In genomic region chr13:33678906-33679657, GRCh38 we compare ENCODE assay signal across 8 cellular contexts.
DNase-seq lines count a peak whose midpoint lies in the region; ATAC-seq and TF ChIP-seq lines count a peak whose summit lies in the region.

No MANE protein-coding gene starts in this region.

- TF ChIP-seq POLR2A in prostate gland (IDR thresholded peaks at IDR 0.05): no peak

- no peaks in the 10 kb centered on the region for H3K9me3 Mint-ChIP-seq in activated T-cell treated with anti-CD3 and anti-CD28 coated beads, Interleukin-2, amount 50 U/mL, for 72 hours

- peaks cover 12% of the 10 kb centered on the region for H3K27me3 Mint-ChIP-seq in activated T-cell treated with anti-CD3 and anti-CD28 coated beads, Interleukin-2, amount 50 U/mL, for 72 hours (ENCODE audit: low read depth)

- no peaks in the 10 kb centered on the region for H3K27me3 ChIP-seq in heart right ventricle
- no peaks in the 10 kb centered on the region for H3K27me3 ChIP-seq in smooth muscle cell (ENCODE audit: low read depth)
- no peaks in the 10 kb centered on the region for H3K27me3 ChIP-seq in prostate gland (replicated peaks; ENCODE audit: insufficient read depth)

- H3K4me3 ChIP-seq in heart right ventricle: peak overlapping the region in 5 of 10 donors; percentile 1 to 22 (median 10)
- H3K4me3 ChIP-seq in smooth muscle cell: peak overlapping the region; percentile 2
- H3K4me3 ChIP-seq in prostate gland: no peak overlapping the region

- peaks cover 0 to 41% (median 30%) of the 10 kb centered on the region in 9 donors for H3K4me1 ChIP-seq in heart right ventricle
- no peaks in the 10 kb centered on the region for H3K4me1 ChIP-seq in smooth muscle cell (ENCODE audit: low read depth)
- no peaks in the 10 kb centered on the region for H3K4me1 ChIP-seq in prostate gland (replicated peaks)

- TF ChIP-seq CTCF in heart right ventricle (IDR thresholded peaks at IDR 0.05) (no peak), smooth muscle cell (IDR thresholded peaks at IDR 0.05; ENCODE audit: borderline replicate concordance, insufficient read depth, poor library complexity, severe bottlenecking) (no peak), prostate gland (IDR thresholded peaks at IDR 0.05) (no peak)

- no peaks in the 10 kb centered on the region for H3K79me2 ChIP-seq in smooth muscle cell (ENCODE audit: low read depth)

- DNase-seq in NOMO-1 (lab: John Stamatoyannopoulos, UW; ENCODE audit: unreplicated experiment in 2 of 2): peak; percentile 45 to 86
- peak; percentile 85 to 86 for DNase-seq in activated T-cell treated with anti-CD3 and anti-CD28 coated beads, Interleukin-2, amount 50 U/mL, for 72 hours
- peak; percentile 36 to 75 for DNase-seq in heart right ventricle
- DNase-seq in smooth muscle cell (lab: John Stamatoyannopoulos, UW; ENCODE audit: unreplicated experiment): no peak
- DNase-seq in prostate gland (ENCODE audit: low spot score): no peak
- DNase-seq in NCI-H446 treated with DMSO at 0.1 percent for 48 hours (lab: John Stamatoyannopoulos, UW): no peak

- ATAC-seq in GM18499 (IDR thresholded peaks at IDR 0.05; ENCODE audit: insufficient read depth, unreplicated experiment): peak; percentile 96
- ATAC-seq in HG02623 (IDR thresholded peaks at IDR 0.05; ENCODE audit: unreplicated experiment): peak; percentile 92
- ATAC-seq in activated T-cell treated with anti-CD3 and anti-CD28 coated beads, Interleukin-2, amount 50 U/mL, for 72 hours (replicated peaks in 1 of 2): peak; percentile 93 to 95
- ATAC-seq in heart right ventricle: peak; percentile 53 to 81 (median 72)

- WGBS in heart right ventricle, 2 donors: 50 to 61% methylated on average over 11 of the region's 11 CpGs
- WGBS in smooth muscle cell (ENCODE audit: low lambda C conversion rate): 66% methylated on average over 11 of the region's 11 CpGs
- WGBS in prostate gland: 70% methylated on average over 11 of the region's 11 CpGs

- H3K27ac Mint-ChIP-seq in activated T-cell treated with anti-CD3 and anti-CD28 coated beads, Interleukin-2, amount 50 U/mL, for 72 hours: peak overlapping the region; percentile 97

- peak overlapping the region; percentile 69 to 82 for H3K4me3 Mint-ChIP-seq in activated T-cell treated with anti-CD3 and anti-CD28 coated beads, Interleukin-2, amount 50 U/mL, for 72 hours

- intact Hi-C loops in heart right ventricle (cut with DNase I) (loop anchor here in 4 of 10 donors (2.0 to 5.0 kb wide), 4 partner anchors 36 to 67 kb away; no protein-coding TSS in a partner anchor), prostate gland (cut with DNase I) (no loop called here)

- H4K20me1 ChIP-seq in smooth muscle cell (ENCODE audit: low read depth): no peaks in the 10 kb centered on the region

- no peak overlapping the region for H3K9ac ChIP-seq in smooth muscle cell (ENCODE audit: low read depth)

- H3K36me3 Mint-ChIP-seq in activated T-cell treated with anti-CD3 and anti-CD28 coated beads, Interleukin-2, amount 50 U/mL, for 72 hours (ENCODE audit: insufficient read depth in 2 of 2): peaks cover 2 to 5% of the 10 kb centered on the region in 2 donors

- H2AFZ ChIP-seq in smooth muscle cell (ENCODE audit: low read depth): peak overlapping the region; percentile 54

- no peak overlapping the region for H3K4me2 ChIP-seq in smooth muscle cell

- peak overlapping the region in 9 of 10 donors; percentile 34 to 73 (median 61) for H3K27ac ChIP-seq in heart right ventricle
- H3K27ac ChIP-seq in smooth muscle cell (ENCODE audit: low read depth): peak overlapping the region; percentile 22
- no peak overlapping the region for H3K27ac ChIP-seq in prostate gland

- H3K9me3 ChIP-seq in heart right ventricle (no peaks in the 10 kb centered on the region), smooth muscle cell (replicated peaks; ENCODE audit: low read depth) (no peaks in the 10 kb centered on the region), prostate gland (no peaks in the 10 kb centered on the region)

- H3K36me3 ChIP-seq in heart right ventricle: no peaks in the 10 kb centered on the region
- H3K36me3 ChIP-seq in smooth muscle cell (ENCODE audit: low read depth): no peaks in the 10 kb centered on the region
- no peaks in the 10 kb centered on the region for H3K36me3 ChIP-seq in prostate gland

- H3K4me1 Mint-ChIP-seq in activated T-cell treated with anti-CD3 and anti-CD28 coated beads, Interleukin-2, amount 50 U/mL, for 72 hours (ENCODE audit: low read depth): peaks cover 49% of the 10 kb centered on the region

- H3F3A ChIP-seq in smooth muscle cell (ENCODE audit: low read depth): no peaks in the 10 kb centered on the region

Comparison
In these comparisons a context has a peak if more than half of its experiments do, and no peak if none do; other contexts are left out.
1. DNase-seq: peak in NOMO-1 (2 of 2), activated T-cell treated with anti-CD3 and anti-CD28 coated beads, Interleukin-2, amount 50 U/mL, for 72 hours (2 of 2) and heart right ventricle (2 of 2); none in smooth muscle cell (single experiment), prostate gland (single experiment) and NCI-H446 treated with DMSO at 0.1 percent for 48 hours (single experiment).
2. H3K27ac ChIP-seq: peak in heart right ventricle (9 of 10) and smooth muscle cell (single experiment); none in prostate gland (0 of 2).
3. Peak in every context shown above with its lines, with median percentiles within 50 percentile points of each other: ATAC-seq.